17 cellular contexts compared by ENCODE assay signal in genomic region chr14:68542346-68542745, GRCh38.
"Had no signal": no experiment of that assay in that cellular context is flagged by ENCODE, and none has a peak within 500 bp of the region (broad histone marks: within the 10 kb centered on the region; RNA-seq: fewer than 3 reads in every experiment).

No MANE protein-coding gene starts in this region.

- H3K27ac Mint-ChIP-seq: activated naive CD8-positive, alpha-beta T cell treated with anti-CD3 and anti-CD28 coated beads, Interleukin-2, amount 10 ng/mL, durations not matched to agents 7 days and 5 days; activated T-helper 1 cell treated with anti-CD3 and anti-CD28 coated beads, Interleukin-12 subunit alpha, Interleukin-12 subunit beta, Interleukin-2, Interleukin-4 antibody, amounts not matched to agents 30 ng/mL and 10 ng/mL and 1 ng/mL, durations not matched to agents 14 hours and 24 hours and 36 hours; effector memory CD8-positive, alpha-beta T cell; naive thymus-derived CD8-positive, alpha-beta T cell had no signal

- DNase-seq: activated CD4-positive, alpha-beta T cell treated with anti-CD3 and anti-CD28 coated beads, Interleukin-2, amount 50 U/mL, for 1 hour; activated CD8-positive, alpha-beta memory T cell treated with anti-CD3 and anti-CD28 coated beads for 24 hours; activated naive CD8-positive, alpha-beta T cell treated with anti-CD3 and anti-CD28 coated beads, Interleukin-2, amount 10 ng/mL, durations not matched to agents 7 days and 5 days; dermis blood vessel endothelial cell; effector memory CD8-positive, alpha-beta T cell; islet precursor cell; mucosa of descending colon; naive thymus-derived CD8-positive, alpha-beta T cell; small intestine; stimulated activated CD4-positive, alpha-beta T cell treated with anti-CD3 and anti-CD28 coated beads, Interleukin-4, amount 100 ng/mL, for 24 hours; stimulated activated naive CD4-positive, alpha-beta T cell; upper lobe of left lung had no signal

- H3K9me3 Mint-ChIP-seq: activated naive CD8-positive, alpha-beta T cell treated with anti-CD3 and anti-CD28 coated beads, Interleukin-2, amount 10 ng/mL, durations not matched to agents 7 days and 5 days; activated T-helper 1 cell treated with anti-CD3 and anti-CD28 coated beads, Interleukin-12 subunit alpha, Interleukin-12 subunit beta, Interleukin-2, Interleukin-4 antibody, amounts not matched to agents 30 ng/mL and 10 ng/mL and 1 ng/mL, durations not matched to agents 14 hours and 24 hours and 36 hours; effector memory CD8-positive, alpha-beta T cell; naive thymus-derived CD8-positive, alpha-beta T cell had no signal

- ATAC-seq: activated CD4-positive, CD25-positive, alpha-beta regulatory T cell treated with anti-CD3 and anti-CD28 coated beads, Interleukin-2, amount 50 U/mL, for 24 hours; effector memory CD8-positive, alpha-beta T cell; left lobe of liver; mucosa of descending colon; naive thymus-derived CD8-positive, alpha-beta T cell had no signal

- H3K36me3 ChIP-seq: right atrium auricular region, suprapubic skin, upper lobe of left lung had no signal

- H3K27me3 ChIP-seq: right atrium auricular region, suprapubic skin, upper lobe of left lung had no signal

- H3K27me3 Mint-ChIP-seq: activated naive CD8-positive, alpha-beta T cell treated with anti-CD3 and anti-CD28 coated beads, Interleukin-2, amount 10 ng/mL, durations not matched to agents 7 days and 5 days; effector memory CD8-positive, alpha-beta T cell; naive thymus-derived CD8-positive, alpha-beta T cell had no signal

- H3K9me3 ChIP-seq: mucosa of descending colon, right atrium auricular region, suprapubic skin, upper lobe of left lung had no signal

- H3K4me3 Mint-ChIP-seq: activated naive CD8-positive, alpha-beta T cell treated with anti-CD3 and anti-CD28 coated beads, Interleukin-2, amount 10 ng/mL, durations not matched to agents 7 days and 5 days; activated T-helper 1 cell treated with anti-CD3 and anti-CD28 coated beads, Interleukin-12 subunit alpha, Interleukin-12 subunit beta, Interleukin-2, Interleukin-4 antibody, amounts not matched to agents 30 ng/mL and 10 ng/mL and 1 ng/mL, durations not matched to agents 14 hours and 24 hours and 36 hours; effector memory CD8-positive, alpha-beta T cell; naive thymus-derived CD8-positive, alpha-beta T cell had no signal

- H3K4me1 Mint-ChIP-seq: activated naive CD8-positive, alpha-beta T cell treated with anti-CD3 and anti-CD28 coated beads, Interleukin-2, amount 10 ng/mL, durations not matched to agents 7 days and 5 days had no signal

- H3K27ac ChIP-seq: suprapubic skin had no signal

- H3K4me3 ChIP-seq: mucosa of descending colon, right atrium auricular region, suprapubic skin, upper lobe of left lung had no signal
